ENCODE assay signal across 16 cellular contexts in the genomic region with DNA sequence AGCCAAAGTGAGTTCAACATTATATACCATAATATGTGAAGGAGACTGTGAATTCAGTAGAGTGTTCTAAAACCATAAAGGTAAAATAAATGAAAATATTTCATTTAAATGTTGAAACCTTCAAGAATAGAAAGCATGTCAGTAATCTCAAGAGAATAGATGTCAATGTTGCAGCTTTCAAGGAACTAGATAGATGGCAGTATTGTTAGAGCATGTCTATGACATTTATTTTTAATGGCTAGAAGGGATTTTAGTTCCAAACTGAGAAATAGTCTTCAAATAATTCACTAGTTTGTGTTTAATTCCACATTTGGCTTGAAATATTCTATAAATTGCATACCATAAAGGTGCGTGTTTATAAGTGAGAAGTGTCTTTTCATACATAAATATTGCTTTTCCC.
DNase-seq lines count a peak whose midpoint lies in the region; ATAC-seq, FAIRE-seq and TF ChIP-seq lines count a peak whose summit lies in the region.
"Had no signal": no experiment of that assay in that cellular context is flagged by ENCODE, and none has a peak within 500 bp of the region (broad histone marks: within the 10 kb centered on the region; RNA-seq: fewer than 3 reads in every experiment).

No MANE protein-coding gene starts in this region.

- no peak for TF ChIP-seq EP300 in tibial nerve (IDR thresholded peaks at IDR 0.05)

- peaks cover 10% of the 10 kb centered on the region for H3K4me1 ChIP-seq in neural progenitor cell
- H3K4me1 ChIP-seq in mucosa of descending colon (ENCODE audit: low read depth): no peaks in the 10 kb centered on the region
- H3K4me1 ChIP-seq in tibial nerve: no peaks in the 10 kb centered on the region
- H3K4me1 ChIP-seq: A549, thyroid gland had no signal

- no peak overlapping the region for H2AFZ ChIP-seq in neural progenitor cell (replicated peaks)

- H3K27ac ChIP-seq in neural progenitor cell: no peak overlapping the region
- H3K27ac ChIP-seq in tibial nerve: no peak overlapping the region
- H3K27ac ChIP-seq: A549, thyroid gland had no signal

- no peak for FAIRE-seq in bronchial epithelial cell (lab: Jason Lieb, UNC)
- FAIRE-seq: A549, K562 had no signal

- no peaks in the 10 kb centered on the region for H3K36me3 Mint-ChIP-seq in neural progenitor cell

- H3K27me3 Mint-ChIP-seq in neural progenitor cell (ENCODE audit: insufficient read depth, low read depth): peaks cover 2% of the 10 kb centered on the region

- DNase-seq in NCI-H1417 (lab: John Stamatoyannopoulos, UW) (peak in 2 of 3 experiments; percentile 6 to 15), NCI-H1417 treated with DMSO at 0.1 percent for 48 hours (lab: John Stamatoyannopoulos, UW) (no peak), LNCaP clone FGC (ENCODE audit: low read depth) (no peak), bronchial epithelial cell (ENCODE audit: low read depth) (peak; percentile 6), neural progenitor cell (ENCODE audit: low spot score) (no peak), mucosa of descending colon (no peak), tibial nerve (ENCODE audit: low spot score in 2 of 2) (no peak), AG08396 (ENCODE audit: low spot score) (no peak)
- DNase-seq: activated T-cell treated with anti-CD3 and anti-CD28 coated beads for 4 hours; amygdala; stimulated activated CD4-positive, alpha-beta T cell treated with anti-CD3 and anti-CD28 coated beads, Interleukin-12 subunit alpha, Interleukin-12 subunit beta, amount 100 ng/mL, for 4 hours; thyroid gland had no signal

- H3K9ac ChIP-seq in neural progenitor cell: no peak overlapping the region

- WGBS in tibial nerve, 2 donors: 75 to 79% methylated on average over 1 of the region's 1 CpG

- H3K79me2 ChIP-seq in neural progenitor cell (ENCODE audit: low read depth): no peaks in the 10 kb centered on the region

- no peaks in the 10 kb centered on the region for H3K9me3 ChIP-seq in neural progenitor cell (ENCODE audit: low read depth)
- peaks cover 19% of the 10 kb centered on the region for H3K9me3 ChIP-seq in mucosa of descending colon
- no peaks in the 10 kb centered on the region for H3K9me3 ChIP-seq in tibial nerve
- H3K9me3 ChIP-seq: A549, thyroid gland had no signal

- no peaks in the 10 kb centered on the region for H3K36me3 ChIP-seq in bronchial epithelial cell (ENCODE audit: control insufficient read depth, insufficient read depth, low read length)
- no peaks in the 10 kb centered on the region for H3K36me3 ChIP-seq in neural progenitor cell
- H3K36me3 ChIP-seq in mucosa of descending colon (ENCODE audit: low read depth): no peaks in the 10 kb centered on the region
- H3K36me3 ChIP-seq in tibial nerve: no peaks in the 10 kb centered on the region
- H3K36me3 ChIP-seq: thyroid gland had no signal

- intact Hi-C loops in mucosa of descending colon (cut with DNase I, micrococcal nuclease): no loop called here

- H3F3A ChIP-seq in neural progenitor cell (ENCODE audit: low read depth): no peaks in the 10 kb centered on the region

- TF ChIP-seq POLR2A in tibial nerve (IDR thresholded peaks at IDR 0.05): no peak

- peak; percentile 53 for TF ChIP-seq CTCF in LNCaP clone FGC (IDR thresholded peaks at IDR 0.05; ENCODE audit: control insufficient read depth, extremely low read depth, insufficient read depth)
- TF ChIP-seq CTCF in bronchial epithelial cell (IDR thresholded peaks at IDR 0.05; ENCODE audit: insufficient read depth, low read length, severe bottlenecking): no peak
- TF ChIP-seq CTCF in neural progenitor cell (IDR thresholded peaks at IDR 0.05): peak; percentile 37
- TF ChIP-seq CTCF in mucosa of descending colon (IDR thresholded peaks at IDR 0.05): no peak
- peak in 1 of 5 experiments; percentile 9 for TF ChIP-seq CTCF in tibial nerve (IDR thresholded peaks at IDR 0.05)

- H3K27me3 ChIP-seq in bronchial epithelial cell (ENCODE audit: control insufficient read depth, insufficient read depth, low read length): no peaks in the 10 kb centered on the region
- H3K27me3 ChIP-seq in neural progenitor cell: no peaks in the 10 kb centered on the region
- no peaks in the 10 kb centered on the region for H3K27me3 ChIP-seq in tibial nerve
- H3K27me3 ChIP-seq: thyroid gland had no signal

- H3K27ac Mint-ChIP-seq in neural progenitor cell: no peak overlapping the region

- no peaks in the 10 kb centered on the region for H4K20me1 ChIP-seq in neural progenitor cell (ENCODE audit: low read depth)

- no peaks in the 10 kb centered on the region for H3K4me1 Mint-ChIP-seq in neural progenitor cell
- H3K4me1 Mint-ChIP-seq: neural crest cell had no signal

- H3K4me3 Mint-ChIP-seq in neural progenitor cell: no peak overlapping the region
- H3K4me3 Mint-ChIP-seq: neural crest cell had no signal

- no peaks in the 10 kb centered on the region for H3K9me3 Mint-ChIP-seq in neural progenitor cell

- ATAC-seq in mucosa of descending colon: no peak
- ATAC-seq: A549, K562, Right ventricle myocardium inferior had no signal

- no peak overlapping the region for H3K4me2 ChIP-seq in neural progenitor cell
- H3K4me2 ChIP-seq: A549 had no signal

- H3K4me3 ChIP-seq in LNCaP clone FGC (ENCODE audit: low read depth, low read length) (no peak overlapping the region), bronchial epithelial cell (ENCODE audit: low read depth, low read length) (no peak overlapping the region), neural progenitor cell (no peak overlapping the region), mucosa of descending colon (no peak overlapping the region), tibial nerve (no peak overlapping the region)
- H3K4me3 ChIP-seq: A549, K562, thyroid gland had no signal

Comparison
In these comparisons a context has a peak if more than half of its experiments do, and no peak if none do; other contexts are left out.
1. DNase-seq: peak in NCI-H1417 (2 of 3) and bronchial epithelial cell (single experiment); none in NCI-H1417 treated with DMSO at 0.1 percent for 48 hours (single experiment), LNCaP clone FGC (single experiment), neural progenitor cell (single experiment), mucosa of descending colon (0 of 3), tibial nerve (0 of 2) and AG08396 (single experiment).
2. CTCF ChIP-seq: peak in LNCaP clone FGC (single experiment) and neural progenitor cell (single experiment); none in bronchial epithelial cell (single experiment) and mucosa of descending colon (single experiment).